ENCODE assay signal across 17 cellular contexts in the genomic region with DNA sequence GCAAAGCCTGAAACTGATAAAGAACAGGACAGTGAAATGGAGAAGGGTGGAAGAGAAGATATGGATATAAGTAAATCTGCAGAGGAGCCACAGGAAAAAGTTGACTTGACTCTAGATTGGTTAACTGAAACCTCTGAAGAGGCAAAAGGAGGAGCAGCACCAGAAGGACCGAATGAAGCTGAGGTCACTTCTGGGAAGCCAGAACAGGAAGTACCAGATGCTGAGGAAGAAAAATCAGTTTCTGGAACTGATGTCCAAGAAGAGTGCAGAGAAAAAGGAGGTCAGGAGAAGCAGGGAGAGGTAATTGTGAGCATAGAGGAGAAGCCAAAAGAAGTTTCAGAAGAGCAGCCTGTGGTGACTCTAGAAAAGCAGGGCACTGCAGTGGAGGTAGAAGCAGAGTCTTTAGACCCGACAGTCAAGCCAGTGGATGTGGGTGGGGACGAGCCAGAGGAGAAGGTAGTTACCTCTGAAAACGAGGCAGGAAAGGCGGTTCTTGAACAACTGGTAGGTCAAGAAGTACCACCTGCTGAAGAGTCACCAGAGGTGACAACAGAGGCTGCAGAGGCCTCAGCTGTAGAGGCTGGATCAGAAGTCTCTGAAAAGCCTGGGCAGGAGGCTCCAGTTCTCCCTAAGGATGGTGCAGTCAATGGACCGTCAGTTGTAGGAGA. TPM values are rescaled to one million over a fixed set of nuclear protein-coding genes. Genes with fewer than 3 reads are reported as not detected.
DNase-seq lines count a peak whose midpoint lies in the region; ATAC-seq and TF ChIP-seq lines count a peak whose summit lies in the region.
"Had no signal": no experiment of that assay in that cellular context is flagged by ENCODE, and none has a peak within 500 bp of the region (broad histone marks: within the 10 kb centered on the region; RNA-seq: fewer than 3 reads in every experiment).

No MANE protein-coding gene starts in this region.

- H3K27me3 Mint-ChIP-seq in activated CD4-positive, alpha-beta T cell treated with anti-CD3 and anti-CD28 coated beads for 36 hours = no peaks in the 10 kb centered on the region
- no peaks in the 10 kb centered on the region for H3K27me3 Mint-ChIP-seq in activated naive CD8-positive, alpha-beta T cell treated with anti-CD3 and anti-CD28 coated beads for 36 hours
- no peaks in the 10 kb centered on the region for H3K27me3 Mint-ChIP-seq in naive B cell

- peaks cover 10% of the 10 kb centered on the region for H3K4me1 Mint-ChIP-seq in activated CD4-positive, alpha-beta T cell treated with anti-CD3 and anti-CD28 coated beads for 36 hours
- H3K4me1 Mint-ChIP-seq in activated naive CD8-positive, alpha-beta T cell treated with anti-CD3 and anti-CD28 coated beads for 36 hours = peaks cover 12% of the 10 kb centered on the region
- H3K4me1 Mint-ChIP-seq in naive B cell = peaks cover 34 to 40% (median 38%) of the 10 kb centered on the region in 3 donors

- H3K9me3 ChIP-seq in HCT116 (ENCODE audit: control insufficient read depth in 1 of 2, insufficient read depth in 1 of 2, low read depth in 1 of 2, low read length in 2 of 2) (no peaks in the 10 kb centered on the region), osteoblast (ENCODE audit: low read depth, low read length) (no peaks in the 10 kb centered on the region)
- H3K9me3 ChIP-seq: A549, adrenal gland, thoracic aorta had no signal

- POLR2A ChIA-PET in activated CD4-positive, alpha-beta T cell treated with anti-CD3 and anti-CD28 coated beads for 36 hours (lab: Charles Lee) = interaction anchor here (0.6 kb wide), 1 partner anchor 14 kb away, joined by 6 read pairs; no protein-coding TSS in a partner anchor
- POLR2A ChIA-PET in HCT116 (lab: Charles Lee) = interaction anchor here (1.1 kb wide), 1 partner anchor 24 kb away, joined by 3 read pairs; no protein-coding TSS in a partner anchor

- H3K9me3 Mint-ChIP-seq in activated CD4-positive, alpha-beta T cell treated with anti-CD3 and anti-CD28 coated beads for 36 hours (ENCODE audit: low read depth) = no peaks in the 10 kb centered on the region
- no peaks in the 10 kb centered on the region for H3K9me3 Mint-ChIP-seq in activated naive CD8-positive, alpha-beta T cell treated with anti-CD3 and anti-CD28 coated beads for 36 hours
- no peaks in the 10 kb centered on the region for H3K9me3 Mint-ChIP-seq in naive B cell

- no peak for TF ChIP-seq RAD21 in HCT116 (IDR thresholded peaks at IDR 0.05; ENCODE audit: low read depth)

- H3K79me2 ChIP-seq in HCT116 (ENCODE audit: insufficient read depth, low read length) (peaks cover 89% of the 10 kb centered on the region), osteoblast (ENCODE audit: insufficient read depth, low read length) (peaks cover 11% of the 10 kb centered on the region)

- RAD21 ChIA-PET in HCT116 (lab: Charles Lee; ENCODE audit: low non-redundant PET in 1 of 2, low total read pairs in 2 of 2, uncharacterized antibody in 2 of 2, unreplicated experiment in 2 of 2) = no interaction called here

- H3K27ac ChIP-seq in HCT116 (ENCODE audit: low read depth, low read length) = no peak overlapping the region
- no peak overlapping the region for H3K27ac ChIP-seq in osteoblast (ENCODE audit: low read depth, low read length)
- H3K27ac ChIP-seq: A549, parathyroid adenoma, thoracic aorta had no signal

- no peak for DNase-seq in activated CD4-positive, alpha-beta T cell treated with anti-CD3 and anti-CD28 coated beads for 36 hours
- no peak for DNase-seq in activated CD4-positive, alpha-beta T cell treated with anti-CD3 and anti-CD28 coated beads for 1 hour
- DNase-seq in HCT116 (ENCODE audit: low read depth, low spot score) = no peak
- no peak for DNase-seq in activated naive CD8-positive, alpha-beta T cell treated with anti-CD3 and anti-CD28 coated beads for 36 hours
- no peak for DNase-seq in naive B cell
- no peak for DNase-seq in osteoblast (ENCODE audit: insufficient read length, low spot score, missing footprints)
- DNase-seq in H7 = no peak
- no peak for DNase-seq in nucleus accumbens (lab: John Stamatoyannopoulos, UW)
- DNase-seq: adrenal gland, DMS153, mesendoderm, NCI-H1092, NCI-H345, SW 1271 had no signal

- intact Hi-C loops in activated CD4-positive, alpha-beta T cell treated with anti-CD3 and anti-CD28 coated beads for 36 hours (cut with DNase I, micrococcal nuclease) = no loop called here
- intact Hi-C loops in HCT116 (cut with micrococcal nuclease) = no loop called here

- H3K4me1 ChIP-seq in HCT116 (ENCODE audit: control insufficient read depth in 1 of 2, insufficient read depth in 2 of 2, low read length in 2 of 2) (no peaks in the 10 kb centered on the region), osteoblast (ENCODE audit: insufficient read depth, low read length) (no peaks in the 10 kb centered on the region)
- H3K4me1 ChIP-seq: A549, adrenal gland, parathyroid adenoma had no signal

- TF ChIP-seq CTCF in HCT116 (IDR thresholded peaks at IDR 0.05 in 2 of 3, conservative IDR thresholded peaks at IDR 0.05 in 1 of 3; ENCODE audit: borderline replicate concordance in 1 of 3, insufficient read depth in 1 of 3, low read depth in 2 of 3, low read length in 2 of 3) (no peak), osteoblast (IDR thresholded peaks at IDR 0.05; ENCODE audit: extremely low read depth, low read depth, low read length) (no peak)

- H3K4me2 ChIP-seq in HCT116 (ENCODE audit: low read length) (no peak overlapping the region), osteoblast (ENCODE audit: insufficient read depth, low read length) (no peak overlapping the region)
- H3K4me2 ChIP-seq: A549 had no signal

- H3K36me3 ChIP-seq in HCT116 (ENCODE audit: control insufficient read depth in 1 of 2, insufficient read depth in 2 of 2, low read length in 2 of 2) = peaks cover 36 to 56% of the 10 kb centered on the region in 2 experiments
- H3K36me3 ChIP-seq in osteoblast (ENCODE audit: insufficient read depth, low read length) = peaks cover 46% of the 10 kb centered on the region
- peaks cover 46% of the 10 kb centered on the region for H3K36me3 ChIP-seq in H7 (replicated peaks; ENCODE audit: control insufficient read depth, insufficient read depth, low read length)

- H3K4me3 Mint-ChIP-seq in activated CD4-positive, alpha-beta T cell treated with anti-CD3 and anti-CD28 coated beads for 36 hours = no peak overlapping the region
- H3K4me3 Mint-ChIP-seq in activated naive CD8-positive, alpha-beta T cell treated with anti-CD3 and anti-CD28 coated beads for 36 hours = no peak overlapping the region
- peak overlapping the region in 7 of 8 donors; percentile 4 to 75 (median 37) for H3K4me3 Mint-ChIP-seq in naive B cell

- peak overlapping the region; percentile 78 for H3K27ac Mint-ChIP-seq in activated CD4-positive, alpha-beta T cell treated with anti-CD3 and anti-CD28 coated beads for 36 hours
- H3K27ac Mint-ChIP-seq in activated naive CD8-positive, alpha-beta T cell treated with anti-CD3 and anti-CD28 coated beads for 36 hours = peak overlapping the region; percentile 32
- peak overlapping the region in 5 of 6 donors; percentile 49 to 94 (median 91) for H3K27ac Mint-ChIP-seq in naive B cell

- no peak for TF ChIP-seq POLR2A in HCT116 (IDR thresholded peaks at IDR 0.05; ENCODE audit: borderline replicate concordance, extremely low read depth, insufficient read depth, insufficient read length)

- BruUV-seq in HCT116 (replicated peaks; lab: Mats Ljungman, UMichigan) = TSS peak; percentile 31

- no peaks in the 10 kb centered on the region for H3K9me2 ChIP-seq in HCT116 (ENCODE audit: insufficient read depth)

- H3K4me3 ChIP-seq in HCT116 (replicated peaks in 1 of 2; ENCODE audit: low read depth in 1 of 2, low read length in 2 of 2) = no peak overlapping the region
- H3K4me3 ChIP-seq in osteoblast (ENCODE audit: insufficient read depth, low read length) = no peak overlapping the region
- no peak overlapping the region for H3K4me3 ChIP-seq in H7 (ENCODE audit: insufficient read depth, low read depth, low read length)
- H3K4me3 ChIP-seq: A549, adrenal gland, thoracic aorta had no signal

- CTCF ChIA-PET in activated CD4-positive, alpha-beta T cell treated with anti-CD3 and anti-CD28 coated beads for 36 hours (lab: Charles Lee) = interaction anchor here (1.2 kb wide), 1 partner anchor 8 kb away, joined by 3 read pairs; no protein-coding TSS in a partner anchor
- CTCF ChIA-PET in HCT116 (lab: Charles Lee) = no interaction called here

- H4K20me1 ChIP-seq in HCT116 (ENCODE audit: insufficient read depth) (peaks cover 18% of the 10 kb centered on the region; the same call in 1 of the 2 replicates), osteoblast (ENCODE audit: insufficient read depth, low read length) (no peaks in the 10 kb centered on the region)

- H3K36me3 Mint-ChIP-seq in activated CD4-positive, alpha-beta T cell treated with anti-CD3 and anti-CD28 coated beads for 36 hours (ENCODE audit: low read depth) = peaks cover 66% of the 10 kb centered on the region
- peaks cover 30% of the 10 kb centered on the region for H3K36me3 Mint-ChIP-seq in activated naive CD8-positive, alpha-beta T cell treated with anti-CD3 and anti-CD28 coated beads for 36 hours
- H3K36me3 Mint-ChIP-seq in naive B cell = peaks cover 32 to 38% of the 10 kb centered on the region in 2 donors

- H2AFZ ChIP-seq in HCT116 (ENCODE audit: low read depth, low read length, poor library complexity, severe bottlenecking) (no peak overlapping the region), osteoblast (ENCODE audit: low read length) (no peak overlapping the region)
- H2AFZ ChIP-seq: parathyroid adenoma had no signal

- no peak for ATAC-seq in activated CD4-positive, alpha-beta T cell treated with anti-CD3 and anti-CD28 coated beads for 36 hours
- ATAC-seq in HCT116 (no peak), naive B cell (ENCODE audit: low read depth in 2 of 2) (no peak)
- ATAC-seq: A549 had no signal

- no peak overlapping the region for H3K9ac ChIP-seq in HCT116 (ENCODE audit: low read length)
- H3K9ac ChIP-seq: parathyroid adenoma had no signal

- no peaks in the 10 kb centered on the region for H3K27me3 ChIP-seq in HCT116 (ENCODE audit: insufficient read depth, low read length)
- H3K27me3 ChIP-seq in osteoblast (ENCODE audit: insufficient read depth, low read length) = no peaks in the 10 kb centered on the region
- H3K27me3 ChIP-seq in H7 (ENCODE audit: control insufficient read depth, insufficient read depth, low read length) = no peaks in the 10 kb centered on the region
- H3K27me3 ChIP-seq: adrenal gland had no signal

RNA-seq across cellular contexts. Expression of gene CCDC17, which starts 16.3 kb away (rescaled TPM):
- 1 to 10 TPM; 1.0 to 1.6 TPM for total RNA-seq in activated CD4-positive, alpha-beta T cell treated with anti-CD3 and anti-CD28 coated beads for 36 hours
- total RNA-seq in HCT116 (2021; ENCODE audit: unreplicated experiment) (2.4 TPM), osteoblast (0.72 and 1.5 TPM in 2 replicates)
- 0.62 and 0.84 TPM in 2 replicates for polyA plus RNA-seq in HCT116 (2012)
- total RNA-seq in activated naive CD8-positive, alpha-beta T cell treated with anti-CD3 and anti-CD28 coated beads for 36 hours = 1 to 10 TPM; 1.1 to 1.2 TPM
- under 1 TPM in 3 of 6 donors, not detected in 3; 0.08 to 0.57 (median 0.11) TPM for polyA plus RNA-seq in naive B cell (ENCODE audit: low read depth in 6 of 6)
- 3.0 and 7.4 TPM in 2 replicates for total RNA-seq in H7 (2014; rRNA removed; shearing (Covaris generic))

RNA-seq across cellular contexts. Expression of gene NASP, which starts 23.7 kb away (rescaled TPM):
- 100 to 1,000 TPM; 228 to 282 TPM for total RNA-seq in activated CD4-positive, alpha-beta T cell treated with anti-CD3 and anti-CD28 coated beads for 36 hours
- 185 TPM for total RNA-seq in HCT116 (2021; ENCODE audit: unreplicated experiment)
- 133 and 138 TPM in 2 replicates for polyA plus RNA-seq in HCT116 (2012)
- 100 to 1,000 TPM; 274 to 278 TPM for total RNA-seq in activated naive CD8-positive, alpha-beta T cell treated with anti-CD3 and anti-CD28 coated beads for 36 hours
- 100 to 1,000 TPM in 4 of 6 donors, 10 to 100 TPM in 2; 90.5 to 140 (median 114) TPM for polyA plus RNA-seq in naive B cell (ENCODE audit: low read depth in 6 of 6)
- 25.9 and 27.5 TPM in 2 replicates for total RNA-seq in osteoblast
- 205 and 261 TPM in 2 replicates for total RNA-seq in H7 (2014; rRNA removed; shearing (Covaris generic))

RNA-seq across cellular contexts. Expression of gene AKR1A1, which starts 56.9 kb away (rescaled TPM):
- 100 to 1,000 TPM; 140 to 181 TPM for total RNA-seq in activated CD4-positive, alpha-beta T cell treated with anti-CD3 and anti-CD28 coated beads for 36 hours
- total RNA-seq in HCT116 (2021; ENCODE audit: unreplicated experiment) = 199 TPM
- 261 and 297 TPM in 2 replicates for polyA plus RNA-seq in HCT116 (2012)
- 100 to 1,000 TPM; 181 to 203 TPM for total RNA-seq in activated naive CD8-positive, alpha-beta T cell treated with anti-CD3 and anti-CD28 coated beads for 36 hours
- polyA plus RNA-seq in naive B cell (ENCODE audit: low read depth in 6 of 6) = 100 to 1,000 TPM; 123 to 249 (median 130) TPM
- total RNA-seq in osteoblast = 129 and 136 TPM in 2 replicates
- 371 and 395 TPM in 2 replicates for total RNA-seq in H7 (2014; rRNA removed; shearing (Covaris generic))

Comparison
In these comparisons a context has a peak if more than half of its experiments do, and no peak if none do; other contexts are left out.
1. H3K27ac Mint-ChIP-seq: peak in every context shown above with its lines; median percentile 91 in naive B cell; 78 in activated CD4-positive, alpha-beta T cell treated with anti-CD3 and anti-CD28 coated beads for 36 hours; 32 in activated naive CD8-positive, alpha-beta T cell treated with anti-CD3 and anti-CD28 coated beads for 36 hours.
2. H3K4me3 Mint-ChIP-seq: peak in naive B cell (7 of 8); none in activated CD4-positive, alpha-beta T cell treated with anti-CD3 and anti-CD28 coated beads for 36 hours (single experiment) and activated naive CD8-positive, alpha-beta T cell treated with anti-CD3 and anti-CD28 coated beads for 36 hours (single experiment).